Comparison of ENCODE assay signal across 25 cellular contexts in genomic region chrX:1112321-1112720, GRCh38.
"Had no signal": no experiment of that assay in that cellular context is flagged by ENCODE, and none has a peak within 500 bp of the region (broad histone marks: within the 10 kb centered on the region; RNA-seq: fewer than 3 reads in every experiment).

No MANE protein-coding gene starts in this region.

- H3K36me3 Mint-ChIP-seq: activated CD4-positive, alpha-beta memory T cell treated with anti-CD3 and anti-CD28 coated beads for 36 hours; activated naive CD8-positive, alpha-beta T cell treated with anti-CD3 and anti-CD28 coated beads, Interleukin-2, amount 10 ng/mL, durations not matched to agents 7 days and 5 days; mesothelial cell of epicardium had no signal

- H3K4me3 Mint-ChIP-seq: activated B cell treated with CpG ODN at 0.5 μM for 24 hours; activated CD4-positive, alpha-beta memory T cell treated with anti-CD3 and anti-CD28 coated beads for 36 hours; activated naive CD8-positive, alpha-beta T cell treated with anti-CD3 and anti-CD28 coated beads, Interleukin-2, amount 10 ng/mL, durations not matched to agents 7 days and 5 days; activated T-helper 1 cell treated with anti-CD3 and anti-CD28 coated beads, Interleukin-12 subunit alpha, Interleukin-12 subunit beta, Interleukin-2, Interleukin-4 antibody, amounts not matched to agents 30 ng/mL and 10 ng/mL and 1 ng/mL, durations not matched to agents 14 hours and 24 hours and 36 hours; dendritic cell treated with granulocyte-macrophage colony-stimulating factor and Interleukin-4, amounts not matched to agents 40 ng/mL and 50 ng/mL, for 4 days; mesothelial cell of epicardium; stimulated activated naive CD8-positive, alpha-beta T cell treated with anti-CD3 and anti-CD28 coated beads, Interleukin-15, Interleukin-2, amounts not matched to agents 100 ng/mL and 50 ng/mL, for 24 hours; T-helper 2 cell treated with Interferon-gamma antibody and Interleukin-4, amounts not matched to agents 5 μg/mL and 100 μg/mL, for 36 hours had no signal

- H3K9me3 ChIP-seq: esophagus muscularis mucosa, neutrophil, right lobe of liver, transverse colon, uterus had no signal

- H3K9me3 Mint-ChIP-seq: dendritic cell treated with granulocyte-macrophage colony-stimulating factor and Interleukin-4, amounts not matched to agents 40 ng/mL and 50 ng/mL, for 4 days; mesothelial cell of epicardium had no signal

- H3K4me1 Mint-ChIP-seq: activated naive CD8-positive, alpha-beta T cell treated with anti-CD3 and anti-CD28 coated beads, Interleukin-2, amount 10 ng/mL, durations not matched to agents 7 days and 5 days had no signal

- H3K79me2 ChIP-seq: parathyroid adenoma had no signal

- H3K4me1 ChIP-seq: esophagus muscularis mucosa, parathyroid adenoma, right lobe of liver, transverse colon, uterus had no signal

- H3K36me3 ChIP-seq: cardiac muscle cell, esophagus muscularis mucosa, neutrophil, right lobe of liver, transverse colon, uterus had no signal

- H3K4me3 ChIP-seq: cardiac muscle cell, esophagus muscularis mucosa, lung, right lobe of liver, transverse colon, uterus had no signal

- H3K27ac ChIP-seq: cardiac muscle cell, esophagus muscularis mucosa, neutrophil, parathyroid adenoma, right lobe of liver, transverse colon, uterus had no signal

- H2AFZ ChIP-seq: parathyroid adenoma had no signal

- H3K27ac Mint-ChIP-seq: activated B cell treated with CpG ODN at 0.5 μM for 24 hours; activated CD4-positive, alpha-beta memory T cell treated with anti-CD3 and anti-CD28 coated beads for 36 hours; activated naive CD8-positive, alpha-beta T cell treated with anti-CD3 and anti-CD28 coated beads, Interleukin-2, amount 10 ng/mL, durations not matched to agents 7 days and 5 days; activated T-helper 1 cell treated with anti-CD3 and anti-CD28 coated beads, Interleukin-12 subunit alpha, Interleukin-12 subunit beta, Interleukin-2, Interleukin-4 antibody, amounts not matched to agents 30 ng/mL and 10 ng/mL and 1 ng/mL, durations not matched to agents 14 hours and 24 hours and 36 hours; dendritic cell treated with granulocyte-macrophage colony-stimulating factor and Interleukin-4, amounts not matched to agents 40 ng/mL and 50 ng/mL, for 4 days; mesothelial cell of epicardium; stimulated activated naive CD8-positive, alpha-beta T cell treated with anti-CD3 and anti-CD28 coated beads, Interleukin-15, Interleukin-2, amounts not matched to agents 100 ng/mL and 50 ng/mL, for 24 hours; T-helper 2 cell treated with Interferon-gamma antibody and Interleukin-4, amounts not matched to agents 5 μg/mL and 100 μg/mL, for 36 hours had no signal

- H3K27me3 ChIP-seq: right lobe of liver, uterus had no signal

- DNase-seq: activated B cell treated with CpG ODN at 0.5 μM for 24 hours; activated CD4-positive, alpha-beta memory T cell treated with anti-CD3 and anti-CD28 coated beads for 36 hours; activated CD4-positive, alpha-beta T cell treated with anti-CD3 and anti-CD28 coated beads for 4 hours; activated naive CD8-positive, alpha-beta T cell treated with anti-CD3 and anti-CD28 coated beads, Interleukin-2, amount 10 ng/mL, durations not matched to agents 7 days and 5 days; activated T-cell treated with anti-CD3 and anti-CD28 coated beads for 4 hours; amygdala; effector CD8-positive, alpha-beta T cell; kidney; right lobe of liver; small intestine; stimulated activated CD4-positive, alpha-beta T cell treated with anti-CD3 and anti-CD28 coated beads, Interleukin-15, amount 100 ng/mL, for 24 hours; stimulated activated CD4-positive, alpha-beta T cell treated with anti-CD3 and anti-CD28 coated beads, Interleukin-2, amount 100 ng/mL, for 48 hours; transverse colon; uterus had no signal

- H3K9ac ChIP-seq: parathyroid adenoma had no signal

- ATAC-seq: left lobe of liver, right lobe of liver had no signal
